In the genomic region with DNA sequence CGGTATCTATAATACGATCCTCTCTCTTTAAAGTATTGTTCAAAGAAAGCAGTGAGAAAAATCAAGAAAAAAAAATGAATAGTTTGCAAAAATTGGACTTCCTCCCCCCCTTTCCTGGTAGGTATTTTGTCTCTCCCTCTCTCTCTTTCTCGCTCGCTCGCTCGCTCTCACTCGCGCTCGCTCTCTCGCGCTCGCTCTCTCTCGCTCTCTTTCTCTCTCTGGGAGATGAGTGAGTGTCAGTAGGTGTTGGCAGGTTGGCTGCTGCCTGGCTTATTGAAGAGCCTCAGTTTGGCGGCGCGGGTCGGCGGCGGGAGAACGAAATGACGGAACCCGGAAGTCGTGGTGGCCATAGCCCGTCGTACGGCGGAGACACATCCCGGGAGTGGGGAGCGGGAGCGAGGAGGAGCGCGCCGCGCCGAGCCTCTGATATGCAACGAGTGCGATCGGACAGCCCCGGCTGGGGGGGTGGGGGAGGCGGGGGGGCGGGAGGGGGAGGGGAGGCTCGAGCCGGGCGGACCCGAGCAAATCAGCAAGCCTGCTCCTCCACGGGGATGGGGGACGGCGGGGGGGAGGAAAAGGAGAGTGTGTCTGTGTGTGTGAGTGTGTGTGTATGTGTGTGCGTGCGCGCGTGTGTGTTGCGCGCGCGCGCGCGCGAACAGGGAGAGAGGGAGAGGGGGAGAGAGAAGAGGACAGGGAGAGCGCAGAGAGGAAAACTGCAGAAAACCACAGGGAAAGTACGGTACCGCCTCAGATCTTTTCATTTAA, we compare ENCODE assay signal across 8 cellular contexts. TPM values are rescaled to one million over a fixed set of nuclear protein-coding genes. Genes with fewer than 3 reads are reported as not detected.
DNase-seq lines count a peak whose midpoint lies in the region; ATAC-seq and TF ChIP-seq lines count a peak whose summit lies in the region.

MEIS2 (minus strand) TSS at position 441 of the 765 bp plus-strand sequence. CDS start 1,083 bp downstream, outside the sequence.

- H3K27ac ChIP-seq in urinary bladder (ENCODE audit: low read depth) = peak within 1 kb of the TSS; percentile 92

- peaks cover 85% of the 10 kb centered on the region for H3K27me3 Mint-ChIP-seq in activated T-helper 1 cell treated with anti-CD3 and anti-CD28 coated beads, Interleukin-12 subunit alpha, Interleukin-12 subunit beta, Interleukin-2, Interleukin-4 antibody, amounts not matched to agents 30 ng/mL and 10 ng/mL and 1 ng/mL, durations not matched to agents 14 hours and 24 hours and 36 hours (ENCODE audit: insufficient read depth)
- H3K27me3 Mint-ChIP-seq in naive B cell = peaks cover 69 to 89% (median 88%) of the 10 kb centered on the region in 3 donors

- peaks cover 25% of the 10 kb centered on the region for H3K4me1 Mint-ChIP-seq in activated T-helper 1 cell treated with anti-CD3 and anti-CD28 coated beads, Interleukin-12 subunit alpha, Interleukin-12 subunit beta, Interleukin-2, Interleukin-4 antibody, amounts not matched to agents 30 ng/mL and 10 ng/mL and 1 ng/mL, durations not matched to agents 14 hours and 24 hours and 36 hours (ENCODE audit: low read depth)
- peaks cover 35 to 56% (median 52%) of the 10 kb centered on the region in 3 donors for H3K4me1 Mint-ChIP-seq in naive B cell

- H3K4me3 Mint-ChIP-seq in activated T-helper 1 cell treated with anti-CD3 and anti-CD28 coated beads, Interleukin-12 subunit alpha, Interleukin-12 subunit beta, Interleukin-2, Interleukin-4 antibody, amounts not matched to agents 30 ng/mL and 10 ng/mL and 1 ng/mL, durations not matched to agents 14 hours and 24 hours and 36 hours = peak within 1 kb of the TSS; percentile 89
- H3K4me3 Mint-ChIP-seq in naive B cell = peak within 1 kb of the TSS; percentile 87 to 99 (median 95)

- peak; percentile 22 for ATAC-seq in naive B cell (ENCODE audit: low read depth in 2 of 2)

- no peaks in the 10 kb centered on the region for H3K4me1 ChIP-seq in urinary bladder (ENCODE audit: insufficient read depth)

- H3K4me3 ChIP-seq in fibroblast of the aortic adventitia (ENCODE audit: low read depth, low read length) (peak within 1 kb of the TSS; percentile 94), urinary bladder (ENCODE audit: low read depth, low read length) (peak within 1 kb of the TSS; percentile 91)

- TF ChIP-seq CTCF in fibroblast of the aortic adventitia (IDR thresholded peaks at IDR 0.05; ENCODE audit: insufficient read depth, low read length) = no peak

- DNase-seq in C1 segment of cervical spinal cord (lab: John Stamatoyannopoulos, UW) (peak; percentile 50 to 93 (median 83)), HT-29 (ENCODE audit: low spot score) (peak; percentile 94), NCI-H82 treated with DMSO at 0.1 percent for 48 hours (lab: John Stamatoyannopoulos, UW; ENCODE audit: unreplicated experiment) (peak; percentile 86), fibroblast of the aortic adventitia (ENCODE audit: low read depth) (peak; percentile 95), naive B cell (peak; percentile 7)
- no peak for DNase-seq in activated T-helper 1 cell treated with anti-CD3 and anti-CD28 coated beads, Interleukin-12 subunit alpha, Interleukin-12 subunit beta, Interleukin-2, Interleukin-4 antibody, amounts not matched to agents 30 ng/mL and 10 ng/mL and 1 ng/mL, durations not matched to agents 14 hours and 24 hours and 36 hours (ENCODE audit: low spot score)

- no peaks in the 10 kb centered on the region for H3K36me3 ChIP-seq in urinary bladder (ENCODE audit: insufficient read depth)

- under 1% methylated on average over 61 of the region's 63 CpGs for WGBS in urinary bladder

- TF ChIP-seq POLR2A in GM19099 (IDR thresholded peaks at IDR 0.05; ENCODE audit: extremely low read depth, insufficient read length, low read depth) = peak; percentile 70

- H3K27ac Mint-ChIP-seq in activated T-helper 1 cell treated with anti-CD3 and anti-CD28 coated beads, Interleukin-12 subunit alpha, Interleukin-12 subunit beta, Interleukin-2, Interleukin-4 antibody, amounts not matched to agents 30 ng/mL and 10 ng/mL and 1 ng/mL, durations not matched to agents 14 hours and 24 hours and 36 hours = peak within 1 kb of the TSS; percentile 82
- peak within 1 kb of the TSS in 4 of 6 donors; percentile 56 to 96 (median 70) for H3K27ac Mint-ChIP-seq in naive B cell

- peaks cover 9% of the 10 kb centered on the region for H3K9me3 Mint-ChIP-seq in activated T-helper 1 cell treated with anti-CD3 and anti-CD28 coated beads, Interleukin-12 subunit alpha, Interleukin-12 subunit beta, Interleukin-2, Interleukin-4 antibody, amounts not matched to agents 30 ng/mL and 10 ng/mL and 1 ng/mL, durations not matched to agents 14 hours and 24 hours and 36 hours
- H3K9me3 Mint-ChIP-seq in naive B cell = peaks cover 0 to 47% (median 23%) of the 10 kb centered on the region in 7 donors

- peaks cover 11% of the 10 kb centered on the region for H3K36me3 Mint-ChIP-seq in activated T-helper 1 cell treated with anti-CD3 and anti-CD28 coated beads, Interleukin-12 subunit alpha, Interleukin-12 subunit beta, Interleukin-2, Interleukin-4 antibody, amounts not matched to agents 30 ng/mL and 10 ng/mL and 1 ng/mL, durations not matched to agents 14 hours and 24 hours and 36 hours (ENCODE audit: low read depth)
- peaks cover 9 to 50% of the 10 kb centered on the region in 2 donors for H3K36me3 Mint-ChIP-seq in naive B cell

- intact Hi-C loops in activated T-helper 1 cell treated with anti-CD3 and anti-CD28 coated beads, Interleukin-12 subunit alpha, Interleukin-12 subunit beta, Interleukin-2, Interleukin-4 antibody, amounts not matched to agents 30 ng/mL and 10 ng/mL and 1 ng/mL, durations not matched to agents 14 hours and 24 hours and 36 hours (cut with micrococcal nuclease) = no loop called here

RNA-seq across cellular contexts. Expression of gene MEIS2, which starts in this region (rescaled TPM):
- total RNA-seq in HT-29 (2014; rRNA removed; shearing (Covaris generic)) = 50.1 and 59.3 TPM in 2 replicates
- not detected in 2 replicates for total RNA-seq in activated T-helper 1 cell treated with anti-CD3 and anti-CD28 coated beads, Interleukin-12 subunit alpha, Interleukin-12 subunit beta, Interleukin-2, Interleukin-4 antibody, amounts not matched to agents 30 ng/mL and 10 ng/mL and 1 ng/mL, durations not matched to agents 14 hours and 24 hours and 36 hours
- total RNA-seq in fibroblast of the aortic adventitia (ENCODE audit: low replicate concordance) = 43.7 and 84.0 TPM in 2 replicates
- polyA plus RNA-seq in naive B cell (ENCODE audit: low read depth in 6 of 6) = not detected
- total RNA-seq in urinary bladder = 163 TPM
- 79.8 TPM for polyA plus RNA-seq in urinary bladder

Comparison
In these comparisons a context has a peak if more than half of its experiments do, and no peak if none do; other contexts are left out.
1. RNA of gene MEIS2 (total RNA-seq): 163 TPM in urinary bladder (single experiment), 50.1 to 59.3 TPM in HT-29 and 43.7 to 84.0 TPM in fibroblast of the aortic adventitia; not detected in activated T-helper 1 cell treated with anti-CD3 and anti-CD28 coated beads, Interleukin-12 subunit alpha, Interleukin-12 subunit beta, Interleukin-2, Interleukin-4 antibody, amounts not matched to agents 30 ng/mL and 10 ng/mL and 1 ng/mL, durations not matched to agents 14 hours and 24 hours and 36 hours; every median in the first group is over 10 times any median in the second.
2. RNA of gene MEIS2 (polyA plus RNA-seq): 79.8 TPM in urinary bladder (single experiment); not detected in naive B cell; every median in the first group is over 10 times any median in the second.
3. Peak in DNase-seq and ATAC-seq in naive B cell; RNA of the gene not detected or under 1 TPM.